Comparison of ENCODE assay signal across 12 cellular contexts in genomic region chr6:159646731-159647130, GRCh38. TPM values are rescaled to one million over a fixed set of nuclear protein-coding genes. Genes with fewer than 3 reads are reported as not detected.
DNase-seq lines count a peak whose midpoint lies in the region; ATAC-seq and TF ChIP-seq lines count a peak whose summit lies in the region.
"Had no signal": no experiment of that assay in that cellular context is flagged by ENCODE, and none has a peak within 500 bp of the region (broad histone marks: within the 10 kb centered on the region; RNA-seq: fewer than 3 reads in every experiment).

No MANE protein-coding gene starts in this region.

- DNase-seq in GM12865 (ENCODE audit: low read depth) (peak; percentile 66), esophagus muscularis mucosa (ENCODE audit: extremely low spot score) (peak; percentile 39), AML-193 (lab: John Stamatoyannopoulos, UW) (no peak), posterior vena cava (ENCODE audit: low spot score) (no peak)
- no peak for DNase-seq in activated CD4-positive, alpha-beta memory T cell treated with anti-CD3 and anti-CD28 coated beads for 36 hours
- DNase-seq in activated CD4-positive, CD25-positive, alpha-beta regulatory T cell (lab: John Stamatoyannopoulos, UW): no peak
- DNase-seq: activated CD4-positive, alpha-beta T cell treated with anti-CD3 and anti-CD28 coated beads, Interleukin-2, amount 10 ng/mL, durations not matched to agents 7 days and 5 days; dorsolateral prefrontal cortex; NCI-H774 had no signal

- H3K4me1 Mint-ChIP-seq in activated CD4-positive, alpha-beta memory T cell treated with anti-CD3 and anti-CD28 coated beads for 36 hours (ENCODE audit: low read depth): peaks cover 2% of the 10 kb centered on the region

- POLR2A ChIA-PET in activated CD4-positive, alpha-beta memory T cell treated with anti-CD3 and anti-CD28 coated beads for 36 hours (lab: Charles Lee): no interaction called here

- H3K9me3 ChIP-seq in esophagus muscularis mucosa: no peaks in the 10 kb centered on the region

- TF ChIP-seq EP300 in esophagus muscularis mucosa (IDR thresholded peaks at IDR 0.05): no peak

- no peak for TF ChIP-seq POLR2A in esophagus muscularis mucosa (IDR thresholded peaks at IDR 0.05; ENCODE audit: low read depth)

- no peak overlapping the region for H3K4me3 Mint-ChIP-seq in activated CD4-positive, alpha-beta memory T cell treated with anti-CD3 and anti-CD28 coated beads for 36 hours
- H3K4me3 Mint-ChIP-seq: activated CD4-positive, alpha-beta T cell treated with anti-CD3 and anti-CD28 coated beads, Interleukin-2, amount 10 ng/mL, durations not matched to agents 7 days and 5 days had no signal

- TF ChIP-seq CTCF in GM12865 (IDR thresholded peaks at IDR 0.05; ENCODE audit: insufficient read depth, low read depth, low read length, missing control alignments) (no peak), esophagus muscularis mucosa (IDR thresholded peaks at IDR 0.05) (no peak)

- no peak overlapping the region for H3K27ac ChIP-seq in esophagus muscularis mucosa (replicated peaks in 1 of 4)
- H3K27ac ChIP-seq: dorsolateral prefrontal cortex, HL-60 had no signal

- H3K27ac Mint-ChIP-seq in activated CD4-positive, alpha-beta memory T cell treated with anti-CD3 and anti-CD28 coated beads for 36 hours: no peak overlapping the region
- H3K27ac Mint-ChIP-seq: activated CD4-positive, alpha-beta T cell treated with anti-CD3 and anti-CD28 coated beads, Interleukin-2, amount 10 ng/mL, durations not matched to agents 7 days and 5 days had no signal

- 55% methylated on average over 2 of the region's 2 CpGs for WGBS in esophagus muscularis mucosa

- ATAC-seq in GM21447 (IDR thresholded peaks at IDR 0.05; ENCODE audit: unreplicated experiment): peak; percentile 97
- ATAC-seq in HG03457 (IDR thresholded peaks at IDR 0.05; ENCODE audit: unreplicated experiment): peak; percentile 98

- CTCF ChIA-PET in activated CD4-positive, alpha-beta memory T cell treated with anti-CD3 and anti-CD28 coated beads for 36 hours (lab: Charles Lee): interaction anchor here (1.1 to 2.2 kb wide), 3 partner anchors 8 to 473 kb away, joined by 3 to 7 read pairs (median 4); no protein-coding TSS in a partner anchor

- no peaks in the 10 kb centered on the region for H3K4me1 ChIP-seq in esophagus muscularis mucosa

- H3K27me3 Mint-ChIP-seq in activated CD4-positive, alpha-beta memory T cell treated with anti-CD3 and anti-CD28 coated beads for 36 hours: no peaks in the 10 kb centered on the region
- H3K27me3 Mint-ChIP-seq: activated CD4-positive, alpha-beta T cell treated with anti-CD3 and anti-CD28 coated beads, Interleukin-2, amount 10 ng/mL, durations not matched to agents 7 days and 5 days had no signal

- intact Hi-C loops in esophagus muscularis mucosa (cut with DNase I) (no loop called here), posterior vena cava (cut with DNase I) (no loop called here)
- intact Hi-C loops in activated CD4-positive, alpha-beta memory T cell treated with anti-CD3 and anti-CD28 coated beads for 36 hours (cut with micrococcal nuclease): no loop called here

- peaks cover under 1% of the 10 kb centered on the region for H3K36me3 Mint-ChIP-seq in activated CD4-positive, alpha-beta memory T cell treated with anti-CD3 and anti-CD28 coated beads for 36 hours

- no peaks in the 10 kb centered on the region for H3K9me3 Mint-ChIP-seq in activated CD4-positive, alpha-beta memory T cell treated with anti-CD3 and anti-CD28 coated beads for 36 hours
- H3K9me3 Mint-ChIP-seq: activated CD4-positive, alpha-beta T cell treated with anti-CD3 and anti-CD28 coated beads, Interleukin-2, amount 10 ng/mL, durations not matched to agents 7 days and 5 days had no signal

- H3K36me3 ChIP-seq in esophagus muscularis mucosa: no peaks in the 10 kb centered on the region

- no peaks in the 10 kb centered on the region for H3K27me3 ChIP-seq in esophagus muscularis mucosa

- H3K4me3 ChIP-seq in GM12865 (ENCODE audit: low read depth, low read length) (no peak overlapping the region), esophagus muscularis mucosa (no peak overlapping the region)
- H3K4me3 ChIP-seq: dorsolateral prefrontal cortex had no signal

RNA-seq across cellular contexts. Expression of gene SOD2, which starts 46.3 kb away (rescaled TPM):
- total RNA-seq in esophagus muscularis mucosa: 100 to 1,000 TPM; 147 to 927 (median 395) TPM
- total RNA-seq in activated CD4-positive, alpha-beta memory T cell treated with anti-CD3 and anti-CD28 coated beads for 36 hours: 100 to 1,000 TPM; 103 to 108 TPM
- total RNA-seq in posterior vena cava: 100 to 1,000 TPM; 584 to 998 TPM

Comparison
In these comparisons a context has a peak if more than half of its experiments do, and no peak if none do; other contexts are left out.
1. DNase-seq: peak in GM12865 (single experiment) and esophagus muscularis mucosa (single experiment); none in AML-193 (0 of 2), activated CD4-positive, alpha-beta memory T cell treated with anti-CD3 and anti-CD28 coated beads for 36 hours (single experiment), activated CD4-positive, CD25-positive, alpha-beta regulatory T cell (0 of 4) and posterior vena cava (single experiment).